In genomic region chr4:107801766-107802211, GRCh38 we compare ENCODE assay signal across 15 cellular contexts. TPM values are rescaled to one million over a fixed set of nuclear protein-coding genes. Genes with fewer than 3 reads are reported as not detected.
DNase-seq lines count a peak whose midpoint lies in the region; ATAC-seq and TF ChIP-seq lines count a peak whose summit lies in the region.
"Had no signal": no experiment of that assay in that cellular context is flagged by ENCODE, and none has a peak within 500 bp of the region (broad histone marks: within the 10 kb centered on the region; RNA-seq: fewer than 3 reads in every experiment).

No MANE protein-coding gene starts in this region.

- H3K4me2 ChIP-seq in GM23248 (ENCODE audit: unreplicated experiment): no peak overlapping the region
- peak overlapping the region; percentile 48 for H3K4me2 ChIP-seq in PC-3 (ENCODE audit: low read length)
- peak overlapping the region; percentile 27 for H3K4me2 ChIP-seq in fibroblast of lung (ENCODE audit: extremely low read depth, insufficient read depth, low read length)

- H3K4me1 ChIP-seq in GM23248 (ENCODE audit: insufficient read depth) (peaks cover 13% of the 10 kb centered on the region), PC-3 (ENCODE audit: insufficient read depth, low read length) (peaks cover 18% of the 10 kb centered on the region), fibroblast of lung (ENCODE audit: control insufficient read depth, extremely low read depth, insufficient read depth, low read length) (peaks cover 4% of the 10 kb centered on the region)
- H3K4me1 ChIP-seq: sigmoid colon, suprapubic skin had no signal

- CTCF ChIA-PET in PC-3 (lab: Charles Lee): no interaction called here

- no peaks in the 10 kb centered on the region for H3K9me3 Mint-ChIP-seq in stimulated activated effector memory CD8-positive, alpha-beta T cell treated with anti-CD3 and anti-CD28 coated beads, Interleukin-12 subunit alpha, Interleukin-12 subunit beta, amount 100 ng/mL, for 72 hours
- H3K9me3 Mint-ChIP-seq: nephron had no signal

- H3K9ac ChIP-seq in GM23248 (no peak overlapping the region), PC-3 (ENCODE audit: low read length) (no peak overlapping the region), fibroblast of lung (ENCODE audit: insufficient read depth, low read length) (no peak overlapping the region)

- POLR2A ChIA-PET in PC-3 (lab: Charles Lee; ENCODE audit: unreplicated experiment): no interaction called here

- 58 to 67% methylated on average over 1 of the region's 1 CpG for WGBS in GM23248 (ENCODE audit: low coverage in 1 of 2, low lambda C conversion rate in 2 of 2, missing lambda C conversion rate in 2 of 2), 2 experiments

- no TSS peak for BruUV-seq in PC-3 (replicated peaks; lab: Mats Ljungman, UMichigan)

- ATAC-seq in PC-3 (peak; percentile 97), left ventricle myocardium superior (no peak)
- ATAC-seq in stimulated activated effector memory CD8-positive, alpha-beta T cell treated with anti-CD3 and anti-CD28 coated beads, Interleukin-12 subunit alpha, Interleukin-12 subunit beta, amount 100 ng/mL, for 72 hours: peak; percentile 49

- DNase-seq in GM23248 (peak; percentile 76), PC-3 (peak; percentile 83), fibroblast of lung (ENCODE audit: low read depth in 2 of 2) (peak; percentile 29 to 68), left ventricle myocardium superior (no peak), 8988T (no peak)
- no peak for DNase-seq in stimulated activated effector memory CD8-positive, alpha-beta T cell treated with anti-CD3 and anti-CD28 coated beads, Interleukin-12 subunit alpha, Interleukin-12 subunit beta, amount 100 ng/mL, for 72 hours (ENCODE audit: low spot score in 2 of 2)
- DNase-seq in stimulated activated CD4-positive, alpha-beta T cell treated with anti-CD3 and anti-CD28 coated beads, Interleukin-12 subunit alpha, Interleukin-12 subunit beta, amount 100 ng/mL, for 4 hours: no peak
- DNase-seq: activated CD4-positive, alpha-beta T cell treated with anti-CD3 and anti-CD28 coated beads for 48 hours; activated gamma-delta T cell treated with Interleukin-2 at 50 U/mL for 16 hours; GOT3; kidney; NCI-H1694; sigmoid colon had no signal

- H3K36me3 Mint-ChIP-seq in stimulated activated effector memory CD8-positive, alpha-beta T cell treated with anti-CD3 and anti-CD28 coated beads, Interleukin-12 subunit alpha, Interleukin-12 subunit beta, amount 100 ng/mL, for 72 hours: no peaks in the 10 kb centered on the region

- H3K4me3 Mint-ChIP-seq in stimulated activated effector memory CD8-positive, alpha-beta T cell treated with anti-CD3 and anti-CD28 coated beads, Interleukin-12 subunit alpha, Interleukin-12 subunit beta, amount 100 ng/mL, for 72 hours: no peak overlapping the region
- H3K4me3 Mint-ChIP-seq: nephron had no signal

- H3F3A ChIP-seq in GM23248 (ENCODE audit: insufficient read depth): peaks cover 17% of the 10 kb centered on the region
- no peaks in the 10 kb centered on the region for H3F3A ChIP-seq in PC-3 (ENCODE audit: low read length, unreplicated experiment)

- H3K27ac ChIP-seq in GM23248 (no peak overlapping the region), PC-3 (ENCODE audit: low read length) (peak overlapping the region; percentile 39; the same call in 1 of the 2 replicates), fibroblast of lung (ENCODE audit: insufficient read depth, low read length) (no peak overlapping the region)
- H3K27ac ChIP-seq: sigmoid colon, suprapubic skin had no signal

- H3K4me1 Mint-ChIP-seq in stimulated activated effector memory CD8-positive, alpha-beta T cell treated with anti-CD3 and anti-CD28 coated beads, Interleukin-12 subunit alpha, Interleukin-12 subunit beta, amount 100 ng/mL, for 72 hours: no peaks in the 10 kb centered on the region
- H3K4me1 Mint-ChIP-seq: nephron had no signal

- H3K9me2 ChIP-seq in GM23248 (ENCODE audit: insufficient read depth): no peaks in the 10 kb centered on the region
- no peaks in the 10 kb centered on the region for H3K9me2 ChIP-seq in PC-3 (replicated peaks; ENCODE audit: low read length)

- in situ Hi-C loops in GM23248 (cut with MboI): no loop called here

- peaks cover 15% of the 10 kb centered on the region for H3K27me3 ChIP-seq in GM23248 (replicated peaks; ENCODE audit: insufficient read depth)
- H3K27me3 ChIP-seq in PC-3 (ENCODE audit: low read length): no peaks in the 10 kb centered on the region
- H3K27me3 ChIP-seq in fibroblast of lung (ENCODE audit: control insufficient read depth, insufficient read depth, low read length): no peaks in the 10 kb centered on the region
- H3K27me3 ChIP-seq: sigmoid colon, suprapubic skin had no signal

- H4K20me1 ChIP-seq in GM23248 (ENCODE audit: insufficient read depth) (no peaks in the 10 kb centered on the region), PC-3 (ENCODE audit: low read length) (no peaks in the 10 kb centered on the region), fibroblast of lung (ENCODE audit: control insufficient read depth, extremely low read depth, insufficient read depth, low read length) (no peaks in the 10 kb centered on the region)

- intact Hi-C loops in PC-3 (cut with micrococcal nuclease) (loop anchor here (1.0 kb wide), 1 partner anchor 23 kb away; the partner anchor contains the start of gene SGMS2), left ventricle myocardium superior (cut with micrococcal nuclease) (no loop called here)

- H3K4me3 ChIP-seq in GM23248 (no peak overlapping the region), PC-3 (ENCODE audit: low read length) (no peak overlapping the region), fibroblast of lung (replicated peaks in 1 of 4; ENCODE audit: control extremely low read depth in 1 of 4, insufficient read depth in 1 of 4, low read depth in 3 of 4, low read length in 4 of 4) (no peak overlapping the region)
- H3K4me3 ChIP-seq: sigmoid colon, suprapubic skin had no signal

- H3K36me3 ChIP-seq in GM23248 (ENCODE audit: low read depth) (no peaks in the 10 kb centered on the region), PC-3 (ENCODE audit: low read depth, low read length) (no peaks in the 10 kb centered on the region), fibroblast of lung (ENCODE audit: control insufficient read depth, insufficient read depth, low read length) (no peaks in the 10 kb centered on the region)
- H3K36me3 ChIP-seq: sigmoid colon, suprapubic skin had no signal

- H2AFZ ChIP-seq in GM23248 (no peak overlapping the region), PC-3 (ENCODE audit: low read length) (no peak overlapping the region), fibroblast of lung (ENCODE audit: low read length) (no peak overlapping the region)

- no peak for TF ChIP-seq CTCF in PC-3 (conservative IDR thresholded peaks at IDR 0.05; ENCODE audit: low read depth, low read length)
- TF ChIP-seq CTCF in fibroblast of lung (conservative IDR thresholded peaks at IDR 0.05 in 1 of 2, IDR thresholded peaks at IDR 0.05 in 1 of 2; ENCODE audit: low read depth in 1 of 2, low read length in 2 of 2): no peak

- H3K9me3 ChIP-seq in GM23248 (ENCODE audit: low read depth) (no peaks in the 10 kb centered on the region), PC-3 (ENCODE audit: low read length) (no peaks in the 10 kb centered on the region), fibroblast of lung (ENCODE audit: control insufficient read depth, insufficient read depth, low read depth, low read length) (no peaks in the 10 kb centered on the region)
- H3K9me3 ChIP-seq: sigmoid colon, suprapubic skin had no signal

- H3K79me2 ChIP-seq in GM23248 (ENCODE audit: insufficient read depth) (no peaks in the 10 kb centered on the region), PC-3 (ENCODE audit: low read length) (no peaks in the 10 kb centered on the region), fibroblast of lung (ENCODE audit: control insufficient read depth, insufficient read depth, low read length) (no peaks in the 10 kb centered on the region)

- H3K27ac Mint-ChIP-seq in stimulated activated effector memory CD8-positive, alpha-beta T cell treated with anti-CD3 and anti-CD28 coated beads, Interleukin-12 subunit alpha, Interleukin-12 subunit beta, amount 100 ng/mL, for 72 hours: no peak overlapping the region
- H3K27ac Mint-ChIP-seq: nephron had no signal

RNA-seq across cellular contexts. Expression of gene SGMS2, which starts 22.9 kb away (rescaled TPM):
- total RNA-seq in GM23248 (2014; rRNA removed; shearing (Covaris generic)): 116 and 165 TPM in 2 replicates
- polyA plus RNA-seq in GM23248 (2016; fragmentation: Nextera tagmentation; extraction: Ambion mirVana) (35.3 and 39.1 TPM in 2 replicates), fibroblast of lung (45.4 and 82.7 TPM in 2 replicates)
- total RNA-seq in PC-3 (2014; rRNA removed) (58.7 and 64.5 TPM in 2 replicates), fibroblast of lung (63.7 and 70.4 TPM in 2 replicates), left ventricle myocardium superior (23.1 TPM)
- 13.8 and 25.6 TPM in 2 replicates for polyA plus RNA-seq in fibroblast of lung (2012)
- polyA minus RNA-seq in fibroblast of lung (ENCODE audit: low replicate concordance): 36.8 and 105 TPM in 2 replicates

Comparison
In these comparisons a context has a peak if more than half of its experiments do, and no peak if none do; other contexts are left out.
1. DNase-seq: peak in GM23248 (single experiment), PC-3 (single experiment) and fibroblast of lung (2 of 2); none in stimulated activated effector memory CD8-positive, alpha-beta T cell treated with anti-CD3 and anti-CD28 coated beads, Interleukin-12 subunit alpha, Interleukin-12 subunit beta, amount 100 ng/mL, for 72 hours (0 of 2), left ventricle myocardium superior (single experiment), stimulated activated CD4-positive, alpha-beta T cell treated with anti-CD3 and anti-CD28 coated beads, Interleukin-12 subunit alpha, Interleukin-12 subunit beta, amount 100 ng/mL, for 4 hours (single experiment) and 8988T (single experiment).